In genomic region chr7:129169171-129169643, GRCh38 we compare ENCODE assay signal across 1 cellular context.
A peak's percentile ranks its signal among the peaks of the same experiment; 100 is the strongest.
TF ChIP-seq lines count a peak whose summit lies in the region.

No MANE protein-coding gene starts in this region.

TF ChIP-seq in K562, 482 proteins besides CTCF, POLR2A, EP300 and RAD21 (continued from another document and continues in another):
- TF ChIP-seq MGA (IDR thresholded peaks at IDR 0.05) (peak; percentile 69), STAT5A (IDR thresholded peaks at IDR 0.05; ENCODE audit: borderline replicate concordance, low read length) (no peak), POLR2G (IDR thresholded peaks at IDR 0.05; ENCODE audit: low read depth, low read length) (peak; percentile 69), BDP1 (IDR thresholded peaks at IDR 0.05; ENCODE audit: insufficient read depth, insufficient read length) (no peak), ZFPM2 (CRISPR knock-in tag; IDR thresholded peaks at IDR 0.05) (no peak), ZNF282 (CRISPR knock-in tag; IDR thresholded peaks at IDR 0.05) (no peak), HSF4 (CRISPR knock-in tag; IDR thresholded peaks at IDR 0.05; ENCODE audit: borderline replicate concordance) (no peak), GTF2E2 (tag; IDR thresholded peaks at IDR 0.05) (no peak), GATAD2B (IDR thresholded peaks at IDR 0.05; ENCODE audit: borderline replicate concordance) (no peak), PML (IDR thresholded peaks at IDR 0.05; ENCODE audit: low read length) (no peak), STAT6 (CRISPR knock-in tag; IDR thresholded peaks at IDR 0.05) (0 out of 2 replicates have a peak, but pooled peaks have one; percentile 48), HNRNPL (IDR thresholded peaks at IDR 0.05; ENCODE audit: low read depth, low read length) (no peak), MIER1 (IDR thresholded peaks at IDR 0.05; ENCODE audit: low read depth) (no peak), CCNT2 (IDR thresholded peaks at IDR 0.05; ENCODE audit: borderline replicate concordance, extremely low read depth, insufficient read length, low read depth, low read length) (no peak), SIN3B (IDR thresholded peaks at IDR 0.05; ENCODE audit: low read depth) (no peak), NR4A1 (CRISPR knock-in tag; IDR thresholded peaks at IDR 0.05) (no peak), NR4A1 (tag; IDR thresholded peaks at IDR 0.05) (peak; percentile 65; the same call in 1 of the 2 replicates), BCOR (IDR thresholded peaks at IDR 0.05) (no peak), NFE2 (IDR thresholded peaks at IDR 0.05; ENCODE audit: low read depth) (no peak), BRF1 (IDR thresholded peaks at IDR 0.05; ENCODE audit: borderline replicate concordance, extremely low read depth, insufficient read length) (no peak), OTX1 (CRISPR knock-in tag; IDR thresholded peaks at IDR 0.05) (no peak), GABPB1 (CRISPR knock-in tag; IDR thresholded peaks at IDR 0.05) (no peak), SFPQ (IDR thresholded peaks at IDR 0.05; ENCODE audit: low read depth, low read length) (no peak), HDGF (IDR thresholded peaks at IDR 0.05) (no peak), PBX2 (CRISPR knock-in tag; IDR thresholded peaks at IDR 0.05; ENCODE audit: low read depth) (no peak), PBX2 (tag; conservative IDR thresholded peaks at IDR 0.05; ENCODE audit: low read depth) (no peak), ZBTB11 (CRISPR knock-in tag; IDR thresholded peaks at IDR 0.05) (no peak), USF1 (CRISPR knock-in tag; IDR thresholded peaks at IDR 0.05) (no peak), E2F4 (CRISPR knock-in tag; IDR thresholded peaks at IDR 0.05; ENCODE audit: low read depth) (no peak), PHF8 (IDR thresholded peaks at IDR 0.05; ENCODE audit: borderline replicate concordance, low read length) (peak; percentile 29; the same call in 1 of the 2 replicates), MAZ (CRISPR knock-in tag; conservative IDR thresholded peaks at IDR 0.05 in 1 of 2, IDR thresholded peaks at IDR 0.05 in 1 of 2) (peak in 1 of 2 experiments; percentile 50; a peak in 1 of 4 replicates), TOE1 (IDR thresholded peaks at IDR 0.05; ENCODE audit: borderline replicate concordance) (no peak), TOE1 (CRISPR knock-in tag; IDR thresholded peaks at IDR 0.05; ENCODE audit: borderline replicate concordance, low read depth) (no peak), ZNF12 (CRISPR knock-in tag; IDR thresholded peaks at IDR 0.05) (no peak)
